Comparison of ENCODE assay signal across 10 cellular contexts in the genomic region with DNA sequence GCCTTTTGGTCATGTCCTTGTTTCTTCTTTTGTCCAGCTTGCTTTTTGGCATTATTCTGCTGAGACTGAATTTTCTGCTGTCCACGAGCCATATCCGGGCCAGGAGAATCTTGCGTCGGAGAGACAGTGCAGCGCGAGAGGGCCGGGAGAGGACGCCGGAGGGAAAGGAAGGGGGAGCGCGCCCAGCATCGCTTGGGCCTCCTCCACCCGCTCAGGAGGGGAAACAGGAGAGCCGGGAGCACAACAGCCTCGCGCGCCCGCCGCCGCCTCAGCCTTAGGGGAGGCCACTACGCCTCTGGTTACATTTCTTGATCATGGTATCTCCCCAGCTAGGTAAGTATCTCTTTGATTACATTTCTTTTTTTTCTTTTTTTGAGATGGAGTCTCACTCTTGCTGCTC. TPM values are rescaled to one million over a fixed set of nuclear protein-coding genes. Genes with fewer than 3 reads are reported as not detected.
DNase-seq lines count a peak whose midpoint lies in the region; ATAC-seq and TF ChIP-seq lines count a peak whose summit lies in the region.
"Had no signal": no experiment of that assay in that cellular context is flagged by ENCODE, and none has a peak within 500 bp of the region (broad histone marks: within the 10 kb centered on the region; RNA-seq: fewer than 3 reads in every experiment).

No MANE protein-coding gene starts in this region.

- H3K9me3 ChIP-seq in right atrium auricular region (no peaks in the 10 kb centered on the region), colonic mucosa (no peaks in the 10 kb centered on the region)

- DNase-seq in Right ventricle myocardium superior, result peak; percentile 55
- DNase-seq in right atrium auricular region (ENCODE audit: low spot score), result no peak
- DNase-seq in cerebellum (ENCODE audit: low spot score), result peak; percentile 38
- DNase-seq in medulla oblongata (ENCODE audit: extremely low spot score), result peak; percentile 18
- DNase-seq in colonic mucosa, result no peak
- no peak for DNase-seq in SKM-1 (lab: John Stamatoyannopoulos, UW; ENCODE audit: unreplicated experiment)
- DNase-seq: activated CD4-positive, CD25-positive, alpha-beta regulatory T cell treated with anti-CD3 and anti-CD28 coated beads, Interleukin-2, amount 50 U/mL, for 72 hours; CD8-positive, alpha-beta memory T cell had no signal

- no peaks in the 10 kb centered on the region for H3K36me3 ChIP-seq in right atrium auricular region
- no peaks in the 10 kb centered on the region for H3K36me3 ChIP-seq in colonic mucosa

- H3K4me1 ChIP-seq in right atrium auricular region, result peaks cover 0 to 8% of the 10 kb centered on the region in 2 donors
- no peaks in the 10 kb centered on the region for H3K4me1 ChIP-seq in colonic mucosa

- H3K4me3 ChIP-seq in right atrium auricular region (peak overlapping the region in 1 of 2 donors; percentile 13), colonic mucosa (no peak overlapping the region)

- no peak overlapping the region for H3K9ac ChIP-seq in colonic mucosa (ENCODE audit: low read depth in 2 of 2, low read length in 2 of 2)

- intact Hi-C loops in Right ventricle myocardium superior (cut with DNase I) (loop anchor here (10.0 kb wide), 1 partner anchor 149 kb away; no protein-coding TSS in a partner anchor), colonic mucosa (cut with DNase I) (loop anchor here (10.0 kb wide), 1 partner anchor 159 kb away; the partner anchor contains the start of gene NVL)

- TF ChIP-seq CTCF in right atrium auricular region (IDR thresholded peaks at IDR 0.05) (peak in 1 of 2 donors; percentile 14), colonic mucosa (IDR thresholded peaks at IDR 0.05) (no peak)

- H3K27ac ChIP-seq in right atrium auricular region, result no peak overlapping the region
- H3K27ac ChIP-seq in colonic mucosa, result no peak overlapping the region

- H3K27me3 ChIP-seq in right atrium auricular region, result no peaks in the 10 kb centered on the region
- H3K27me3 ChIP-seq in colonic mucosa, result no peaks in the 10 kb centered on the region

- ATAC-seq in Right ventricle myocardium superior (ENCODE audit: poor library complexity) (peak; percentile 79), HG02678 (IDR thresholded peaks at IDR 0.05; ENCODE audit: unreplicated experiment) (no peak), GM21515 (IDR thresholded peaks at IDR 0.05; ENCODE audit: unreplicated experiment) (no peak)

RNA-seq across cellular contexts. Expression of gene DEGS1, which starts 7.4 kb away (rescaled TPM):
- total RNA-seq in Right ventricle myocardium superior, result 56.9 TPM
- 10 to 100 TPM; 84.0 to 95.1 TPM for total RNA-seq in right atrium auricular region
- total RNA-seq in cerebellum, result 39.9 TPM
- total RNA-seq in colonic mucosa, result 10 to 100 TPM; 13.3 to 36.8 TPM

Comparison
In these comparisons a context has a peak if more than half of its experiments do, and no peak if none do; other contexts are left out.
1. DNase-seq: peak in Right ventricle myocardium superior (single experiment), cerebellum (single experiment) and medulla oblongata (single experiment); none in right atrium auricular region (single experiment), colonic mucosa (single experiment) and SKM-1 (single experiment).